9 cellular contexts compared by ENCODE assay signal in genomic region chr11:135075740-135076139, GRCh38.
DNase-seq lines count a peak whose midpoint lies in the region; FAIRE-seq and TF ChIP-seq lines count a peak whose summit lies in the region.
"Had no signal": no experiment of that assay in that cellular context is flagged by ENCODE, and none has a peak within 500 bp of the region (broad histone marks: within the 10 kb centered on the region; RNA-seq: fewer than 3 reads in every experiment).

No MANE protein-coding gene starts in this region.

- no peaks in the 10 kb centered on the region for H3K27me3 ChIP-seq in effector memory CD4-positive, alpha-beta T cell (replicated peaks; ENCODE audit: control insufficient read depth, insufficient read depth, low read length, poor library complexity, severe bottlenecking)
- no peaks in the 10 kb centered on the region for H3K27me3 ChIP-seq in neural progenitor cell

- no peak overlapping the region for H3K4me3 Mint-ChIP-seq in neural progenitor cell

- TF ChIP-seq CTCF in neural progenitor cell (IDR thresholded peaks at IDR 0.05), result peak; percentile 60

- no peak overlapping the region for H3K9ac ChIP-seq in neural progenitor cell

- no peaks in the 10 kb centered on the region for H3K36me3 ChIP-seq in effector memory CD4-positive, alpha-beta T cell (ENCODE audit: control insufficient read depth, insufficient read depth, low read length)
- no peaks in the 10 kb centered on the region for H3K36me3 ChIP-seq in neural progenitor cell

- CTCF ChIA-PET in HEK293T (lab: Yijun Ruan, JAX), result interaction anchor here (1.2 to 1.3 kb wide), 2 partner anchors 16 to 618 kb away, joined by 3 read pairs; no protein-coding TSS in a partner anchor

- no peaks in the 10 kb centered on the region for H3F3A ChIP-seq in neural progenitor cell (ENCODE audit: low read depth)

- H3K9me3 ChIP-seq in effector memory CD4-positive, alpha-beta T cell (ENCODE audit: control insufficient read depth, low read length), result no peaks in the 10 kb centered on the region
- peaks cover 4% of the 10 kb centered on the region for H3K9me3 ChIP-seq in neural progenitor cell (ENCODE audit: low read depth)

- no peak overlapping the region for H3K4me2 ChIP-seq in neural progenitor cell

- H3K79me2 ChIP-seq in neural progenitor cell (ENCODE audit: low read depth), result no peaks in the 10 kb centered on the region

- H3K4me1 Mint-ChIP-seq in neural progenitor cell, result peaks cover 26% of the 10 kb centered on the region

- peaks cover 3% of the 10 kb centered on the region for H3K9me3 Mint-ChIP-seq in neural progenitor cell

- no peaks in the 10 kb centered on the region for H3K4me1 ChIP-seq in effector memory CD4-positive, alpha-beta T cell (ENCODE audit: control insufficient read depth, insufficient read depth, low read length, poor library complexity, severe bottlenecking)
- no peaks in the 10 kb centered on the region for H3K4me1 ChIP-seq in neural progenitor cell

- no peak overlapping the region for H3K27ac Mint-ChIP-seq in neural progenitor cell

- H3K27me3 Mint-ChIP-seq in neural progenitor cell (ENCODE audit: insufficient read depth, low read depth), result no peaks in the 10 kb centered on the region

- POLR2A ChIA-PET in HEK293T (lab: Yijun Ruan, JAX), result no interaction called here

- H4K20me1 ChIP-seq in neural progenitor cell (ENCODE audit: low read depth), result no peaks in the 10 kb centered on the region

- no peak for FAIRE-seq in frontal cortex (lab: Jason Lieb, UNC)
- FAIRE-seq: colon had no signal

- DNase-seq in HEK293T (ENCODE audit: extremely low spot score) (peak; percentile 35), neural progenitor cell (ENCODE audit: low spot score) (peak; percentile 52), DMS79 (lab: John Stamatoyannopoulos, UW) (no peak), DMS53 treated with DMSO at 0.1 percent for 48 hours (lab: John Stamatoyannopoulos, UW; ENCODE audit: unreplicated experiment) (no peak), frontal cortex (ENCODE audit: low spot score in 2 of 2) (no peak), inferior parietal cortex (ENCODE audit: extremely low spot score) (no peak)
- peak; percentile 90 for DNase-seq in activated CD4-positive, alpha-beta T cell treated with anti-CD3 and anti-CD28 coated beads for 48 hours
- peak; percentile 32 to 66 (median 61) for DNase-seq in effector memory CD4-positive, alpha-beta T cell

- no peaks in the 10 kb centered on the region for H3K36me3 Mint-ChIP-seq in neural progenitor cell

- H3K4me3 ChIP-seq in effector memory CD4-positive, alpha-beta T cell (ENCODE audit: insufficient read depth, low read depth, low read length, poor library complexity, severe bottlenecking), result no peak overlapping the region
- H3K4me3 ChIP-seq in neural progenitor cell, result no peak overlapping the region

- H2AFZ ChIP-seq in neural progenitor cell (replicated peaks), result no peak overlapping the region

- no peak overlapping the region for H3K27ac ChIP-seq in effector memory CD4-positive, alpha-beta T cell (ENCODE audit: insufficient read depth, low read length, poor library complexity, severe bottlenecking)
- no peak overlapping the region for H3K27ac ChIP-seq in neural progenitor cell

TF ChIP-seq in HEK293T, 16 proteins besides CTCF, POLR2A, EP300 and RAD21:
- TF ChIP-seq TARDBP (IDR thresholded peaks at IDR 0.05), result no peak
- TF ChIP-seq NFRKB (IDR thresholded peaks at IDR 0.05), result no peak
- TF ChIP-seq FOXA1 (IDR thresholded peaks at IDR 0.05), result no peak
- no peak for TF ChIP-seq ARNT (IDR thresholded peaks at IDR 0.05)
- no peak for TF ChIP-seq SUZ12 (IDR thresholded peaks at IDR 0.05)
- TF ChIP-seq L3MBTL2 (conservative IDR thresholded peaks at IDR 0.05), result no peak
- no peak for TF ChIP-seq HDGF (IDR thresholded peaks at IDR 0.05; ENCODE audit: borderline replicate concordance)
- no peak for TF ChIP-seq FOXM1 (IDR thresholded peaks at IDR 0.05; ENCODE audit: borderline replicate concordance)
- TF ChIP-seq FOXK2 (IDR thresholded peaks at IDR 0.05), result no peak
- no peak for TF ChIP-seq PKNOX1 (IDR thresholded peaks at IDR 0.05)
- TF ChIP-seq ZNF384 (IDR thresholded peaks at IDR 0.05), result no peak
- TF ChIP-seq BHLHE40 (IDR thresholded peaks at IDR 0.05; ENCODE audit: borderline replicate concordance), result no peak
- TF ChIP-seq LEF1 (IDR thresholded peaks at IDR 0.05; ENCODE audit: borderline replicate concordance), result no peak
- no peak for TF ChIP-seq CTBP1 (IDR thresholded peaks at IDR 0.05; ENCODE audit: borderline replicate concordance)
- no peak for TF ChIP-seq ELF4 (IDR thresholded peaks at IDR 0.05)
- no peak for TF ChIP-seq SP1 (IDR thresholded peaks at IDR 0.05)

Comparison
In these comparisons a context has a peak if more than half of its experiments do, and no peak if none do; other contexts are left out.
1. DNase-seq: peak in HEK293T (single experiment), activated CD4-positive, alpha-beta T cell treated with anti-CD3 and anti-CD28 coated beads for 48 hours (single experiment), effector memory CD4-positive, alpha-beta T cell (3 of 3) and neural progenitor cell (single experiment); none in DMS79 (single experiment), DMS53 treated with DMSO at 0.1 percent for 48 hours (single experiment), frontal cortex (0 of 2) and inferior parietal cortex (single experiment).